Comparison of ENCODE assay signal across 14 cellular contexts in the genomic region with DNA sequence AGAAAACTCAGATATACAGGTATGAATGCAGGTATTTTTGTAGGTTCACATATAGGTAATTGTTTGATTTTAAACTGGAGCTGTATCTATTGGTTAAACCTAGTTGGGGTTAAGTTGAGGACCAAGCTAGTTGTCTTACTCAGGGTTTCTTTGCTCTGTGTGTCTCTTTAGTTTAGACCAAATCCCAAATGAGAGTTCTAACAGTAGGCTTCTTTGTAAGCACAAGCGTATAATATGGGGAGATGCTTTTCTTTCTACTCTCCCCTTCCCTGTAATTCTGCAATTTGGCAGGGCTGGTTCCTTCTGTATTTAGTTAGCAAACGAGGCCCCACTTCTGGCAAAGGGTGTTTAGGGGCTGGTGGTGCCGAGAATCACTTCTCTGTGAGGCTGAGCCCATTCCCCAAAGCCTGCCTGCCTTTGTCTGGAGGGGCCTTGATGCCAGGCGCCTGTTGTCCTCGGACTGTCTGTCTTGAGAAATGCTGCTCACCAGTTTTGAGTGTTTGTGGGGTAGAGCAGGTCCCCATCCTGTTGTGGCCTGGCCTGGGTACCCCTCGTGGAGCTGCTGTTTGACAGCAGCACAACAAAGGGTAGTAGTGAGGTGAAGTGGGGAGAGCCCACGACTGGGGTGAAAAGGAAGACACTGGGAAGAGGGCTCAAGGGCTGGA.
DNase-seq lines count a peak whose midpoint lies in the region; ATAC-seq and TF ChIP-seq lines count a peak whose summit lies in the region.
"Had no signal": no experiment of that assay in that cellular context is flagged by ENCODE, and none has a peak within 500 bp of the region (broad histone marks: within the 10 kb centered on the region; RNA-seq: fewer than 3 reads in every experiment).

No MANE protein-coding gene starts in this region.

- no peak overlapping the region for H2AK9ac ChIP-seq in IMR-90 (replicated peaks; ENCODE audit: low read depth, low read length, poor library complexity)

- H3K9me1 ChIP-seq in IMR-90 (ENCODE audit: insufficient read depth, low read length): peaks cover 18% of the 10 kb centered on the region

- H3K4me1 ChIP-seq in IMR-90 (ENCODE audit: control insufficient read depth, insufficient read depth, low read length): peaks cover 33% of the 10 kb centered on the region
- peaks cover 19% of the 10 kb centered on the region for H3K4me1 ChIP-seq in mucosa of stomach (ENCODE audit: control insufficient read depth, insufficient read depth, low read length)
- H3K4me1 ChIP-seq in stomach: peaks cover 67 to 100% (median 88%) of the 10 kb centered on the region in 4 donors
- H3K4me1 ChIP-seq in left lung: peaks cover 22 to 42% of the 10 kb centered on the region in 2 donors

- H4K20me1 ChIP-seq in IMR-90 (ENCODE audit: insufficient read depth, low read length): peaks cover 67% of the 10 kb centered on the region

- POLR2A ChIA-PET in IMR-90 (lab: Charles Lee; ENCODE audit: unreplicated experiment): no interaction called here

- H2AK5ac ChIP-seq in IMR-90 (ENCODE audit: low read depth, low read length): peak overlapping the region; percentile 52

- no TSS peak for BruUV-seq in IMR-90 (replicated peaks; lab: Mats Ljungman, UMichigan)

- peak overlapping the region; percentile 74; the same call in 1 of the 2 replicates for H3K23ac ChIP-seq in IMR-90 (ENCODE audit: low read depth, low read length)

- peak overlapping the region; percentile 60 for H2BK5ac ChIP-seq in IMR-90 (ENCODE audit: low read depth, low read length, poor library complexity, severe bottlenecking)

- H4K5ac ChIP-seq in IMR-90 (ENCODE audit: low read depth, low read length): peak overlapping the region; percentile 13; the same call in 1 of the 2 replicates

- no peak overlapping the region for H2AFZ ChIP-seq in IMR-90 (replicated peaks; ENCODE audit: low read length, poor library complexity)

- TF ChIP-seq POLR2A in IMR-90 (IDR thresholded peaks at IDR 0.05; ENCODE audit: low read depth, low read length) (no peak), stomach (IDR thresholded peaks at IDR 0.05) (no peak)

- H3K9ac ChIP-seq in IMR-90 (ENCODE audit: low read depth, low read length) (peak overlapping the region; percentile 5; the same call in 1 of the 2 replicates), mucosa of stomach (ENCODE audit: low read length) (peak overlapping the region; percentile 16)
- H3K9ac ChIP-seq: KMS-11 had no signal

- H3K4ac ChIP-seq in IMR-90 (ENCODE audit: low read depth, low read length): peak overlapping the region; percentile 77

- intact Hi-C loops in IMR-90 (cut with micrococcal nuclease): loop anchor here (5.0 kb wide), 1 partner anchor 136 kb away; no protein-coding TSS in a partner anchor
- intact Hi-C loops in stomach (cut with DNase I; ENCODE audit: low total_unique reads): no loop called here
- intact Hi-C loops in left lung (cut with DNase I): no loop called here

- H3K36me3 ChIP-seq in IMR-90 (ENCODE audit: control insufficient read depth, insufficient read depth, low read length) (peaks cover 23% of the 10 kb centered on the region), mucosa of stomach (ENCODE audit: control insufficient read depth, insufficient read depth, low read length) (no peaks in the 10 kb centered on the region), stomach (peaks cover 15 to 28% (median 20%) of the 10 kb centered on the region in 4 donors), left lung (peaks cover 0 to 19% of the 10 kb centered on the region in 2 donors)

- peak overlapping the region; percentile 71 for H3K14ac ChIP-seq in IMR-90 (replicated peaks; ENCODE audit: low read depth, low read length)

- TF ChIP-seq RAD21 in IMR-90 (IDR thresholded peaks at IDR 0.05; ENCODE audit: low read length): no peak

- in situ Hi-C loops in IMR-90 (cut with MboI; ENCODE audit: low sequenced_read_pairs): no loop called here

- CTCF ChIA-PET in IMR-90 (lab: Yijun Ruan, JAX): no interaction called here

- H3K79me1 ChIP-seq in IMR-90 (ENCODE audit: low read depth in 1 of 2, low read length in 2 of 2): peaks cover 16 to 84% of the 10 kb centered on the region in 2 experiments; a peak in 3 of 4 replicates

- peak overlapping the region; percentile 9 for H4K91ac ChIP-seq in IMR-90 (ENCODE audit: insufficient read depth, low read depth, low read length)

- no peak for ATAC-seq in IMR-90 (ENCODE audit: low read depth)
- no peak for ATAC-seq in left lung
- ATAC-seq: naive thymus-derived CD8-positive, alpha-beta T cell had no signal

- H3K18ac ChIP-seq in IMR-90 (ENCODE audit: low read depth, low read length): peak overlapping the region; percentile 42

- H3K27ac ChIP-seq in IMR-90 (ENCODE audit: insufficient read depth, low read length) (peak overlapping the region; percentile 50), caudate nucleus (ENCODE audit: low read depth, low read length) (peak overlapping the region; percentile 93), stomach (peak overlapping the region; percentile 32 to 93 (median 86)), left lung (peak overlapping the region in 1 of 2 donors; percentile 85)
- H3K27ac ChIP-seq: KMS-11 had no signal

- DNase-seq in IMR-90: no peak
- DNase-seq in caudate nucleus (lab: John Stamatoyannopoulos, UW): no peak
- no peak for DNase-seq in stomach
- DNase-seq in left lung: no peak
- DNase-seq in activated T-cell treated with anti-CD3 and anti-CD28 coated beads for 4 hours: no peak
- no peak for DNase-seq in NAMALWA (ENCODE audit: low spot score)
- DNase-seq in DMS 273 treated with DMSO at 0.1 percent for 48 hours (lab: John Stamatoyannopoulos, UW): no peak
- DNase-seq: activated CD4-positive, alpha-beta T cell treated with anti-CD3 and anti-CD28 coated beads, Interleukin-2, amount 50 U/mL, for 4 hours; activated effector memory CD4-positive, alpha-beta T cell treated with anti-CD3 and anti-CD28 coated beads, Interleukin-2, amount 50 U/mL, for 16 hours; CD4-positive, alpha-beta T cell; naive thymus-derived CD8-positive, alpha-beta T cell; NCI-H2029 had no signal

- H2BK15ac ChIP-seq in IMR-90 (ENCODE audit: low read depth, low read length): peak overlapping the region; percentile 12; the same call in 1 of the 3 replicates

- peak overlapping the region; percentile 50; the same call in 1 of the 2 replicates for H2BK20ac ChIP-seq in IMR-90 (ENCODE audit: low read depth, low read length)

- dilution Hi-C loops in IMR-90 (cut with HindIII; ENCODE audit: low sequenced_read_pairs, unreplicated experiment): no loop called here

- H3K56ac ChIP-seq in IMR-90 (ENCODE audit: extremely low read depth, insufficient read depth, low read length): peak overlapping the region; percentile 38; the same call in 1 of the 2 replicates

- TF ChIP-seq CTCF in IMR-90 (conservative IDR thresholded peaks at IDR 0.05; ENCODE audit: low read depth, low read length): no peak
- TF ChIP-seq CTCF in stomach (IDR thresholded peaks at IDR 0.05): no peak
- TF ChIP-seq CTCF in left lung (IDR thresholded peaks at IDR 0.05): no peak

- peak overlapping the region; percentile 64 for H2BK120ac ChIP-seq in IMR-90 (ENCODE audit: low read depth, low read length)

- no peaks in the 10 kb centered on the region for H3K9me3 ChIP-seq in IMR-90 (ENCODE audit: control insufficient read depth, insufficient read depth, low read length)
- no peaks in the 10 kb centered on the region for H3K9me3 ChIP-seq in mucosa of stomach (ENCODE audit: control insufficient read depth, low read length)
- H3K9me3 ChIP-seq in stomach: no peaks in the 10 kb centered on the region
- no peaks in the 10 kb centered on the region for H3K9me3 ChIP-seq in left lung

- peak overlapping the region; percentile 56 for H3K4me2 ChIP-seq in IMR-90 (ENCODE audit: low read depth, low read length)
- H3K4me2 ChIP-seq: KMS-11 had no signal

- H4K8ac ChIP-seq in IMR-90 (ENCODE audit: low read depth in 2 of 2, low read length in 2 of 2): peak overlapping the region; percentile 16 to 25; a peak in 1 of 4 replicates

- 67% methylated on average over 3 of the region's 7 CpGs; no CpG with 5 or more reads in 1 of the 2 experiments for WGBS in IMR-90 (ENCODE audit: extremely low coverage in 2 of 2, insufficient read length in 1 of 2), 2 experiments
- 50 to 63% (median 62%) methylated on average over 7 of the region's 7 CpGs for WGBS in stomach, 5 donors

- H3K27me3 ChIP-seq in IMR-90 (ENCODE audit: control insufficient read depth, insufficient read depth, low read length) (no peaks in the 10 kb centered on the region), mucosa of stomach (ENCODE audit: control insufficient read depth, insufficient read depth, low read length) (no peaks in the 10 kb centered on the region), stomach (no peaks in the 10 kb centered on the region), left lung (no peaks in the 10 kb centered on the region)

- no peak for TF ChIP-seq EP300 in stomach (IDR thresholded peaks at IDR 0.05)

- H3K4me3 ChIP-seq in IMR-90 (ENCODE audit: insufficient read depth, low read depth, low read length) (no peak overlapping the region), mucosa of stomach (ENCODE audit: low read length) (no peak overlapping the region), stomach (peak overlapping the region; percentile 8 to 30 (median 26)), left lung (no peak overlapping the region)

TF ChIP-seq in IMR-90, 13 proteins besides CTCF, POLR2A, EP300 and RAD21:
- no peak for TF ChIP-seq FOS (IDR thresholded peaks at IDR 0.05; ENCODE audit: low read depth, low read length)
- no peak for TF ChIP-seq BHLHE40 (IDR thresholded peaks at IDR 0.05; ENCODE audit: low read depth, low read length)
TF ChIP-seq in IMR-90: peak in this region for 0.

Comparison
In these comparisons a context has a peak if more than half of its experiments do, and no peak if none do; other contexts are left out.
1. H3K4me3 ChIP-seq: peak in stomach (4 of 4); none in IMR-90 (single experiment), mucosa of stomach (single experiment) and left lung (0 of 2).